Comparison of ENCODE assay signal across 17 cellular contexts in the genomic region with DNA sequence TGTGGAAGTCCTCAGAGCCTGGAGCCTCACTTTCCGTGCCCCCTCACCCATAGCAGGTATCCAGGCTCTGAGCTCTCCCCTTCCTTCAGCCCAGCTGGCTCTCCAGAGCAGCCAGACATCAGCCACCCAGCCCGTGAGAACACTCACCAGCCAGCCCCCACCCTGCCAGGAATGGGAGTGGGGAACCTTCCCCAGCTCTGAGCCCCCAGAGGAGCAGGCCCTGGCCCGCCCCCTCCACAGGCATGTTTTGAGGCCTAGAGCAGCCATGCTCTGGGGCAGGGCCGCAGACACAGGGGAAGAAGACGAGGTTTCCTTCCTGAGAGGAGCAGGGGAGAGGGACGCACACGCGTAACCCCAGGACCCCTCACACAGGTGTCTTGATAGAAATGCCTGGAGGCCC.
"Had no signal": no experiment of that assay in that cellular context is flagged by ENCODE, and none has a peak within 500 bp of the region (broad histone marks: within the 10 kb centered on the region; RNA-seq: fewer than 3 reads in every experiment).

No MANE protein-coding gene starts in this region.

- ATAC-seq: activated CD4-positive, CD25-positive, alpha-beta regulatory T cell treated with anti-CD3 and anti-CD28 coated beads, Interleukin-2, amount 50 U/mL, for 24 hours; naive thymus-derived CD4-positive, alpha-beta T cell; SK-N-SH treated with all-trans-retinoic acid at 6 μM for 48 hours had no signal

- H3K27me3 ChIP-seq: neutrophil, stomach, testis had no signal

- H3K9me3 ChIP-seq: neutrophil, prostate gland, spleen, stomach, testis had no signal

- DNase-seq: activated CD4-positive, alpha-beta T cell treated with anti-CD3 and anti-CD28 coated beads, Interleukin-2, amount 50 U/mL, for 1 hour; activated naive CD4-positive, alpha-beta T cell treated with anti-CD3 and anti-CD28 coated beads for 36 hours; activated T-cell treated with anti-CD3 and anti-CD28 coated beads for 4 hours; central memory CD4-positive, alpha-beta T cell; effector memory CD4-positive, alpha-beta T cell; foreskin melanocyte; immature natural killer cell; naive thymus-derived CD4-positive, alpha-beta T cell; spleen; stomach; T-helper 1 cell; T1000; testis had no signal

- H3K36me3 ChIP-seq: neutrophil, prostate gland, spleen, stomach had no signal

- H3K27ac ChIP-seq: neutrophil, spleen, testis had no signal

- H3K4me3 ChIP-seq: prostate gland, spleen, stomach, testis had no signal
